ENCODE assay signal across 9 cellular contexts in the genomic region with DNA sequence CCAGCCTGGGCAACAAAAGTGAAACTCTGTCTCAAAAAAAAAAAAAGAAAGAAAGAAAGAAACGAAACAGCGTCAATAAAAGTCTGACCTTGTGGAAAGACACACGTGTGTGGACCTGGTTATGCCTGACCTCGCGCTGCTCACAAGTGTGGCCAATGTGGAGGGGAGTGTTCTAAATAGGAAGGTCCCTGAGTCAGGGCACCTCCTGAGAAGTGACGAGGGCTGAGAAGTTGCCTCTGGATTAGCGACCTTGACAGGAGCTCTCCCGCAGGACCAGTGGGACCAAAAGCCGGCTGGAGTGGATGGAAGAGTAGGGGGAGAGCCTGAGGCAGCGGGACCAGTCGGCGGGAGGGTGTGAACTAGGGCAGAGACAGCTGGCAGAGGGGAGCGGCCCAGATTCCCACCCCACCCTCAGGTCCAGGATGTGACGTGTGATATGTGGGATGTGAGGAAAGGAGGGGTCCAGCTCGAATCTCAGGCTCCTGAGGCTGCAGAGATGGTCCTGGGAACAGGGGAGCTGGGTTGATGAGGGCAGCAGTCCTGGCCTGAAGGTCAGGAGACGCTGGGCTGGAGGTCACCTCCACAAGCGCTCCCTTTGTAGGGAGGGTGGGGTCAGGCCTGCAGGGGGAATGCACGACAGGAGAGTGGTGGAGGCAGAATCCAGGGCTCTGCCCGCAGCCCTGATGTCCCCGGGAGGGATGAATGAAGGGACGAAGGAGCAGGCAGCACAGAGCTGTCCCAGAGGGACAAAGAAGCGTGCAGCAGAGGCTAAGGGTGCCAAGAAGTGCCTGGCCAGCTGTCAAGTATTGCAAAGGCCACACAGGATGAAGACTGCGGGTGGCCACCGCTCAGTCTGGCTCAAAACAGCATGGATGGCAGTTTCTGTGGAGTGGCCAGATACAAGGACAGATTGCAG. TPM values are rescaled to one million over a fixed set of nuclear protein-coding genes. Genes with fewer than 3 reads are reported as not detected.
DNase-seq lines count a peak whose midpoint lies in the region; ATAC-seq and TF ChIP-seq lines count a peak whose summit lies in the region.
"Had no signal": no experiment of that assay in that cellular context is flagged by ENCODE, and none has a peak within 500 bp of the region (broad histone marks: within the 10 kb centered on the region; RNA-seq: fewer than 3 reads in every experiment).

No MANE protein-coding gene starts in this region.

- TF ChIP-seq CTCF in brain (conservative IDR thresholded peaks at IDR 0.05): no peak
- TF ChIP-seq CTCF in upper lobe of right lung (IDR thresholded peaks at IDR 0.05): no peak

- no peaks in the 10 kb centered on the region for H3K36me3 ChIP-seq in upper lobe of right lung

- H3K27ac Mint-ChIP-seq in brain: peak overlapping the region in 4 of 5 experiments; percentile 3 to 72 (median 30)

- peaks cover 12% of the 10 kb centered on the region for H3K4me1 ChIP-seq in upper lobe of right lung

- H3K9me3 ChIP-seq in upper lobe of right lung: no peaks in the 10 kb centered on the region

- DNase-seq in Right ventricle myocardium superior (peak; percentile 57), cardiac septum (ENCODE audit: low spot score) (no peak), medulla oblongata (ENCODE audit: extremely low spot score) (peak; percentile 23), upper lobe of right lung (no peak), DMS114 treated with DMSO at 0.1 percent for 48 hours (lab: John Stamatoyannopoulos, UW; ENCODE audit: unreplicated experiment) (no peak), inferior parietal cortex (ENCODE audit: extremely low spot score) (no peak)

- H3K27ac ChIP-seq in upper lobe of right lung: peak overlapping the region; percentile 17

- H3K4me3 Mint-ChIP-seq in brain: no peak overlapping the region

- peaks cover 4% of the 10 kb centered on the region for H3K36me3 Mint-ChIP-seq in brain

- H3K9me3 Mint-ChIP-seq in brain: no peaks in the 10 kb centered on the region

- ATAC-seq in Right ventricle myocardium superior (ENCODE audit: poor library complexity) (peak; percentile 47), upper lobe of right lung (peak; percentile 16), HG02678 (IDR thresholded peaks at IDR 0.05; ENCODE audit: unreplicated experiment) (no peak)

- no peaks in the 10 kb centered on the region for H3K27me3 ChIP-seq in upper lobe of right lung

- peaks cover 19% of the 10 kb centered on the region for H3K4me1 Mint-ChIP-seq in brain

- H3K4me3 ChIP-seq in upper lobe of right lung: peak overlapping the region; percentile 35

- H3K27me3 Mint-ChIP-seq in brain: peaks cover 18% of the 10 kb centered on the region

- intact Hi-C loops in Right ventricle myocardium superior (cut with DNase I): no loop called here
- intact Hi-C loops in cardiac septum (cut with DNase I): no loop called here
- intact Hi-C loops in upper lobe of right lung (cut with DNase I): no loop called here

RNA-seq across cellular contexts. Expression of gene GPR68, which starts 24.8 kb away (rescaled TPM):
- total RNA-seq in Right ventricle myocardium superior (0.13 TPM), cardiac septum (3.4 TPM), upper lobe of right lung (6.3 TPM)
- 3.0 TPM for polyA plus RNA-seq in brain (ENCODE audit: insufficient read depth, low read depth, low replicate concordance)
- total RNA-seq: NCI-H460 had no signal

Comparison
In these comparisons a context has a peak if more than half of its experiments do, and no peak if none do; other contexts are left out.
1. DNase-seq: peak in Right ventricle myocardium superior (single experiment) and medulla oblongata (single experiment); none in cardiac septum (single experiment), upper lobe of right lung (single experiment), DMS114 treated with DMSO at 0.1 percent for 48 hours (single experiment) and inferior parietal cortex (single experiment).